Comparison of ENCODE assay signal across 23 cellular contexts in the genomic region with DNA sequence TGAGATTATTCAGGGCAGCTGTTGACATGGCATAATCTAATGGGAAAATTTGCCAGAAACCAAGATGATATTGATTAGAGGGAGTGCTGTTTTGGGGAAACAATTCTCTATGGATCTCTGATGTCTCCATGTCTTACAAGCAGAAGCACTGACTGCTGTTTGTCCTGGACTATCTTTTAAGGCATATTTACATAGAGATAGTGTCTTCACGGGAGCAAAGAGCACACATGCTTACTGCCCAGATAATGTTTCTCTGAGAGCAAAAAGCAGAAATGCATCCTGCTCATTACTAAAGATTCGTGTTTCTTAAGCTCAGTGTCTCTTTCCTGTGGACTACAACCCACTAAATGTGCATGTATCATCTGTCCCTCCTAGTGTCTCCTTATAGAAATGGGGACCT. TPM values are rescaled to one million over a fixed set of nuclear protein-coding genes. Genes with fewer than 3 reads are reported as not detected.
DNase-seq lines count a peak whose midpoint lies in the region; ATAC-seq, FAIRE-seq and TF ChIP-seq lines count a peak whose summit lies in the region.
"Had no signal": no experiment of that assay in that cellular context is flagged by ENCODE, and none has a peak within 500 bp of the region (broad histone marks: within the 10 kb centered on the region; RNA-seq: fewer than 3 reads in every experiment).

No MANE protein-coding gene starts in this region.

- TF ChIP-seq RAD21 in liver (IDR thresholded peaks at IDR 0.05), result no peak
- TF ChIP-seq RAD21 in HepG2 (CRISPR knock-in tag; IDR thresholded peaks at IDR 0.05), result no peak

- FAIRE-seq in HepG2 (lab: Jason Lieb, UNC), result no peak
- FAIRE-seq: GM12892 had no signal

- CTCF ChIA-PET in HepG2 (lab: Yijun Ruan, JAX; ENCODE audit: low intra/inter-chr PET ratio, low total read pairs), result no interaction called here

- intact Hi-C loops in HepG2 (cut with micrococcal nuclease; ENCODE audit: unreplicated experiment), result no loop called here

- H2AFZ ChIP-seq in HepG2 (ENCODE audit: low read length), result no peak overlapping the region
- H2AFZ ChIP-seq: GM23248 had no signal

- H3K27ac ChIP-seq in liver (ENCODE audit: low read depth in 1 of 2, low read length in 2 of 2), result no peak overlapping the region
- H3K27ac ChIP-seq in HepG2 (ENCODE audit: extremely low read length, insufficient read depth, low read length), result no peak overlapping the region
- H3K27ac ChIP-seq: GM23248 had no signal

- WGBS in liver, result 6% methylated on average over 2 of the region's 2 CpGs
- 0% methylated on average over 2 of the region's 2 CpGs for WGBS in HepG2 (ENCODE audit: low lambda C conversion rate)

- H3K36me3 ChIP-seq in liver (ENCODE audit: control insufficient read depth in 4 of 4, insufficient read depth in 3 of 4, low read depth in 1 of 4, low read length in 3 of 4), result no peaks in the 10 kb centered on the region
- no peaks in the 10 kb centered on the region for H3K36me3 ChIP-seq in HepG2 (replicated peaks in 1 of 2; ENCODE audit: control insufficient read depth in 1 of 2, insufficient read depth in 2 of 2, low read length in 2 of 2)

- no peak overlapping the region for H3K4me2 ChIP-seq in HepG2 (ENCODE audit: low read depth, low read length)

- TF ChIP-seq CTCF in liver (IDR thresholded peaks at IDR 0.05; ENCODE audit: low read depth, low read length, missing input control), result no peak
- no peak for TF ChIP-seq CTCF in HepG2 (CRISPR knock-in tag; IDR thresholded peaks at IDR 0.05)
- TF ChIP-seq CTCF in GM10266 (IDR thresholded peaks at IDR 0.05; ENCODE audit: control insufficient read depth, insufficient read depth, low read depth, missing control alignments), result no peak

- no peaks in the 10 kb centered on the region for H3K27me3 ChIP-seq in liver (ENCODE audit: control insufficient read depth in 4 of 4, insufficient read depth in 4 of 4, low read length in 3 of 4)
- no peaks in the 10 kb centered on the region for H3K27me3 ChIP-seq in HepG2 (ENCODE audit: control insufficient read depth in 1 of 2, insufficient read depth in 2 of 2, low read length in 2 of 2)

- no peak for TF ChIP-seq POLR2A in HepG2 (IDR thresholded peaks at IDR 0.05; ENCODE audit: insufficient read depth in 1 of 2, low read depth in 2 of 2, low read length in 2 of 2)

- ATAC-seq in HepG2 (no peak), left lobe of liver (peak; percentile 28), GM21619 (IDR thresholded peaks at IDR 0.05; ENCODE audit: unreplicated experiment) (no peak)
- ATAC-seq: HCT116 had no signal

- DNase-seq in HepG2 (ENCODE audit: low spot score) (no peak), OCI-M1 (lab: John Stamatoyannopoulos, UW) (peak; percentile 33), left lobe of liver (ENCODE audit: low spot score) (no peak), GM10266 (ENCODE audit: extremely low spot score) (no peak), DMS 273 treated with DMSO at 0.1 percent for 48 hours (lab: John Stamatoyannopoulos, UW) (no peak)
- DNase-seq: C1 segment of cervical spinal cord; CD4-positive, alpha-beta memory T cell; COR-L47; DMS79 treated with DMSO at 0.1 percent for 48 hours; GF-D8; GM23248; H9 had no signal

- POLR2A ChIA-PET in HepG2 (lab: Yijun Ruan, JAX), result no interaction called here

- H3K4me1 ChIP-seq in liver (ENCODE audit: control insufficient read depth in 4 of 4, insufficient read depth in 4 of 4, low read length in 3 of 4), result peaks cover 2 to 11% (median 6%) of the 10 kb centered on the region in 4 donors
- H3K4me1 ChIP-seq in HepG2 (ENCODE audit: insufficient read depth, low read length), result no peaks in the 10 kb centered on the region; the same call in 1 of the 2 replicates

- in situ Hi-C loops in HepG2 (cut with HindIII; ENCODE audit: extremely low pct_ligation_motif_present, low pct_unique_long_range_greater_than_20kb), result no loop called here

- no TSS peak for BruUV-seq in HepG2 (replicated peaks; lab: Mats Ljungman, UMichigan)

- H3K9me3 ChIP-seq in liver (ENCODE audit: control insufficient read depth in 4 of 4, low read length in 3 of 4), result no peaks in the 10 kb centered on the region
- H3K9me3 ChIP-seq in HepG2 (ENCODE audit: low read length), result peaks cover 68% of the 10 kb centered on the region

- H3K4me3 ChIP-seq in liver (ENCODE audit: low read depth in 1 of 3, low read length in 3 of 3) (no peak overlapping the region), HepG2 (replicated peaks in 1 of 3; ENCODE audit: insufficient read depth in 1 of 3, low read depth in 2 of 3, low read length in 3 of 3) (no peak overlapping the region)
- H3K4me3 ChIP-seq: GM23248 had no signal

- no peaks in the 10 kb centered on the region for H4K20me1 ChIP-seq in HepG2 (ENCODE audit: insufficient read depth, low read length)

- TF ChIP-seq EP300 in HepG2 (IDR thresholded peaks at IDR 0.05; ENCODE audit: low read depth in 2 of 2, low read length in 2 of 2) (no peak), HepG2 (CRISPR knock-in tag; IDR thresholded peaks at IDR 0.05; ENCODE audit: borderline replicate concordance) (no peak)

- no peak overlapping the region for H3K9ac ChIP-seq in liver (ENCODE audit: low read depth in 1 of 2, low read length in 2 of 2)
- no peak overlapping the region for H3K9ac ChIP-seq in HepG2 (ENCODE audit: insufficient read depth, low read depth, low read length)
- H3K9ac ChIP-seq: GM23248 had no signal

- H3K79me2 ChIP-seq in HepG2 (ENCODE audit: insufficient read depth, low read length), result no peaks in the 10 kb centered on the region

TF ChIP-seq in liver, 16 proteins besides CTCF, POLR2A, EP300 and RAD21:
- TF ChIP-seq HNF4A (conservative IDR thresholded peaks at IDR 0.05) (peak in 1 of 2 donors; percentile 51), FOXA2 (IDR thresholded peaks at IDR 0.05) (peak; percentile 34), EGR1 (IDR thresholded peaks at IDR 0.05; ENCODE audit: low read depth in 2 of 2) (no peak)

TF ChIP-seq in HepG2, 621 proteins besides CTCF, POLR2A, EP300 and RAD21 (continues in another document):
- TF ChIP-seq ZKSCAN8 (CRISPR knock-in tag; IDR thresholded peaks at IDR 0.05; ENCODE audit: borderline replicate concordance), result no peak

RNA-seq across cellular contexts. Expression of a gene that starts 41.3 kb away (rescaled TPM):
- total RNA-seq in liver, result not detected
- polyA plus RNA-seq in liver, result not detected
- total RNA-seq in HepG2 (2016; rRNA removed; fragmentation: Illumina TruSeq; extraction: Trizol), result not detected in 2 replicates
- total RNA-seq in HepG2 (2016; cell fraction: cytosol; rRNA removed; fragmentation: Illumina TruSeq; extraction: Trizol; ENCODE audit: low read depth), result not detected in 2 replicates
- not detected in 2 replicates for total RNA-seq in HepG2 (2016; cell fraction: insoluble cytoplasmic fraction; rRNA removed; fragmentation: Illumina TruSeq; extraction: Trizol)
- not detected in 2 replicates for total RNA-seq in HepG2 (2016; cell fraction: membrane; rRNA removed; fragmentation: Illumina TruSeq; extraction: Trizol)
- total RNA-seq in HepG2 (2016; cell fraction: nucleus; rRNA removed; fragmentation: Illumina TruSeq; extraction: Trizol), result not detected in 2 replicates
- polyA plus RNA-seq in HepG2 (2011; rRNA removed), result not detected in 2 replicates
- not detected in 2 replicates for polyA plus RNA-seq in HepG2 (2011; cell fraction: cytosol; rRNA removed)
- not detected in 2 replicates for polyA plus RNA-seq in HepG2 (2011; cell fraction: nucleus; rRNA removed)
- polyA plus RNA-seq in HepG2 (2012), result not detected in 2 replicates
- polyA plus RNA-seq in HepG2 (2016; cell fraction: cytosol; fragmentation: Illumina TruSeq; extraction: Trizol; ENCODE audit: low read depth), result not detected in 2 replicates
- not detected in 2 replicates for polyA plus RNA-seq in HepG2 (2016; cell fraction: insoluble cytoplasmic fraction; fragmentation: Illumina TruSeq; extraction: Trizol; ENCODE audit: low read depth)
- polyA plus RNA-seq in HepG2 (2016; cell fraction: membrane; fragmentation: Illumina TruSeq; extraction: Trizol; ENCODE audit: low read depth), result not detected in 2 replicates
- polyA plus RNA-seq in HepG2 (2016; cell fraction: nucleus; fragmentation: Illumina TruSeq; extraction: Trizol; ENCODE audit: insufficient read depth, low read depth), result not detected in 2 replicates
- polyA minus RNA-seq in HepG2 (2011; rRNA and poly(A)+ RNA removed; ENCODE audit: low replicate concordance), result 0.05 TPM in 1 of 2 replicates, not detected in the other
- not detected in 2 replicates for polyA minus RNA-seq in HepG2 (2011; cell fraction: cytosol; rRNA and poly(A)+ RNA removed)
- not detected in 2 replicates for polyA minus RNA-seq in HepG2 (2011; cell fraction: nucleus; rRNA and poly(A)+ RNA removed)
- total RNA-seq in left lobe of liver, result not detected
- total RNA-seq: A172; CD4-positive, alpha-beta memory T cell; Daoy; G401; GM23248; H4 had no signal
- polyA plus RNA-seq: BJ; CD4-positive, alpha-beta memory T cell; GM23248 had no signal

RNA-seq across cellular contexts. Expression of a gene that starts 47.8 kb away (rescaled TPM):
- total RNA-seq in liver (not detected), HepG2 (2016; rRNA removed; fragmentation: Illumina TruSeq; extraction: Trizol) (not detected in 2 replicates), left lobe of liver (not detected)
- polyA plus RNA-seq in liver (not detected), HepG2 (2011; rRNA removed) (not detected in 2 replicates)
- not detected in 2 replicates for total RNA-seq in HepG2 (2016; cell fraction: cytosol; rRNA removed; fragmentation: Illumina TruSeq; extraction: Trizol; ENCODE audit: low read depth)
- total RNA-seq in HepG2 (2016; cell fraction: insoluble cytoplasmic fraction; rRNA removed; fragmentation: Illumina TruSeq; extraction: Trizol), result not detected in 2 replicates
- total RNA-seq in HepG2 (2016; cell fraction: membrane; rRNA removed; fragmentation: Illumina TruSeq; extraction: Trizol), result not detected in 2 replicates
- not detected in 2 replicates for total RNA-seq in HepG2 (2016; cell fraction: nucleus; rRNA removed; fragmentation: Illumina TruSeq; extraction: Trizol)
- polyA plus RNA-seq in HepG2 (2011; cell fraction: cytosol; rRNA removed), result not detected in 2 replicates
- polyA plus RNA-seq in HepG2 (2011; cell fraction: nucleus; rRNA removed), result not detected in 2 replicates
- polyA plus RNA-seq in HepG2 (2012), result not detected in 2 replicates
- polyA plus RNA-seq in HepG2 (2016; cell fraction: cytosol; fragmentation: Illumina TruSeq; extraction: Trizol; ENCODE audit: low read depth), result not detected in 2 replicates
- not detected in 2 replicates for polyA plus RNA-seq in HepG2 (2016; cell fraction: insoluble cytoplasmic fraction; fragmentation: Illumina TruSeq; extraction: Trizol; ENCODE audit: low read depth)
- not detected in 2 replicates for polyA plus RNA-seq in HepG2 (2016; cell fraction: membrane; fragmentation: Illumina TruSeq; extraction: Trizol; ENCODE audit: low read depth)
- not detected in 2 replicates for polyA plus RNA-seq in HepG2 (2016; cell fraction: nucleus; fragmentation: Illumina TruSeq; extraction: Trizol; ENCODE audit: insufficient read depth, low read depth)
- polyA minus RNA-seq in HepG2 (2011; rRNA and poly(A)+ RNA removed; ENCODE audit: low replicate concordance), result not detected in 2 replicates
- polyA minus RNA-seq in HepG2 (2011; cell fraction: cytosol; rRNA and poly(A)+ RNA removed), result not detected in 2 replicates
- polyA minus RNA-seq in HepG2 (2011; cell fraction: nucleus; rRNA and poly(A)+ RNA removed), result not detected in 2 replicates
- total RNA-seq: A172, A673, Calu3, Daoy, G401, GM23248, H4, H9 had no signal
- polyA plus RNA-seq: BJ; CD4-positive, alpha-beta memory T cell; GM23248 had no signal
